ENCODE assay signal across 10 cellular contexts in genomic region chr5:68424799-68425537, GRCh38.
DNase-seq lines count a peak whose midpoint lies in the region; ATAC-seq, FAIRE-seq and TF ChIP-seq lines count a peak whose summit lies in the region.
"Had no signal": no experiment of that assay in that cellular context is flagged by ENCODE, and none has a peak within 500 bp of the region (broad histone marks: within the 10 kb centered on the region; RNA-seq: fewer than 3 reads in every experiment).

No MANE protein-coding gene starts in this region.

- TF ChIP-seq EP300 in tibial nerve (IDR thresholded peaks at IDR 0.05) = no peak

- TF ChIP-seq POLR2A in tibial nerve (IDR thresholded peaks at IDR 0.05) = no peak

- peak; percentile 37 for FAIRE-seq in astrocyte (lab: Jason Lieb, UNC)

- H3K4me3 Mint-ChIP-seq in astrocyte (ENCODE audit: unreplicated experiment) = no peak overlapping the region

- ATAC-seq in GM18508 (IDR thresholded peaks at IDR 0.05; ENCODE audit: insufficient read depth, unreplicated experiment) = peak; percentile 77
- ATAC-seq in GM21786 (IDR thresholded peaks at IDR 0.05; ENCODE audit: unreplicated experiment) = peak; percentile 83

- TF ChIP-seq CTCF in astrocyte (IDR thresholded peaks at IDR 0.05; ENCODE audit: insufficient read depth, low read depth, low read length) = no peak
- no peak for TF ChIP-seq CTCF in smooth muscle cell (IDR thresholded peaks at IDR 0.05; ENCODE audit: borderline replicate concordance, insufficient read depth, poor library complexity, severe bottlenecking)
- no peak for TF ChIP-seq CTCF in tibial nerve (IDR thresholded peaks at IDR 0.05)

- peak overlapping the region; percentile 23 for H3K27ac Mint-ChIP-seq in astrocyte (ENCODE audit: unreplicated experiment)

- H3K4me1 ChIP-seq in astrocyte (ENCODE audit: insufficient read depth, low read length) (no peaks in the 10 kb centered on the region), smooth muscle cell (ENCODE audit: low read depth) (peaks cover 7% of the 10 kb centered on the region), tibial nerve (peaks cover 0 to 10% (median 4%) of the 10 kb centered on the region in 4 donors)

- H3K27me3 ChIP-seq in astrocyte (ENCODE audit: insufficient read depth, low read length) (no peaks in the 10 kb centered on the region), smooth muscle cell (ENCODE audit: low read depth) (no peaks in the 10 kb centered on the region), tibial nerve (no peaks in the 10 kb centered on the region)
- H3K27me3 ChIP-seq: SJSA1 had no signal

- peaks cover 35% of the 10 kb centered on the region for H3K4me1 Mint-ChIP-seq in astrocyte (ENCODE audit: low read depth, unreplicated experiment)

- H3K27me3 Mint-ChIP-seq in astrocyte (ENCODE audit: low read depth, unreplicated experiment) = no peaks in the 10 kb centered on the region

- peak; percentile 69 for DNase-seq in astrocyte (ENCODE audit: low read depth)
- DNase-seq in smooth muscle cell (lab: John Stamatoyannopoulos, UW; ENCODE audit: unreplicated experiment) = no peak
- DNase-seq in tibial nerve (ENCODE audit: low spot score in 2 of 2) = no peak
- no peak for DNase-seq in cerebellum (ENCODE audit: low spot score)
- no peak for DNase-seq in activated CD8-positive, alpha-beta memory T cell treated with anti-CD3 and anti-CD28 coated beads for 24 hours
- DNase-seq: left cardiac atrium had no signal

- H4K20me1 ChIP-seq in astrocyte (ENCODE audit: insufficient read depth, low read length) = no peaks in the 10 kb centered on the region
- H4K20me1 ChIP-seq in smooth muscle cell (ENCODE audit: low read depth) = no peaks in the 10 kb centered on the region

- H2AFZ ChIP-seq in astrocyte (ENCODE audit: low read depth, low read length) (peak overlapping the region; percentile 1), smooth muscle cell (ENCODE audit: low read depth) (peak overlapping the region; percentile 0)

- H3K27ac ChIP-seq in KOPT-K1 (ENCODE audit: low read depth, low read length, poor library complexity, severe bottlenecking) (peak overlapping the region; percentile 66), astrocyte (ENCODE audit: low read depth, low read length) (no peak overlapping the region), smooth muscle cell (ENCODE audit: low read depth) (peak overlapping the region; percentile 85), tibial nerve (no peak overlapping the region)
- H3K27ac ChIP-seq: SJSA1 had no signal

- no peaks in the 10 kb centered on the region for H3K9me3 Mint-ChIP-seq in astrocyte (ENCODE audit: unreplicated experiment)

- 25% methylated on average over 6 of the region's 6 CpGs for WGBS in smooth muscle cell (ENCODE audit: low lambda C conversion rate)
- WGBS in tibial nerve, 2 donors = 74 to 78% methylated on average over 6 of the region's 6 CpGs

- H3K4me2 ChIP-seq in astrocyte (ENCODE audit: low read length) = peak overlapping the region; percentile 24
- H3K4me2 ChIP-seq in smooth muscle cell = peak overlapping the region; percentile 52

- H3K4me3 ChIP-seq in astrocyte (ENCODE audit: insufficient read depth, low read depth, low read length) (no peak overlapping the region), smooth muscle cell (no peak overlapping the region), tibial nerve (no peak overlapping the region)
- H3K4me3 ChIP-seq: SJSA1 had no signal

- H3K79me2 ChIP-seq in astrocyte (ENCODE audit: insufficient read depth, low read length) = no peaks in the 10 kb centered on the region
- no peaks in the 10 kb centered on the region for H3K79me2 ChIP-seq in smooth muscle cell (ENCODE audit: low read depth)

- H3K36me3 Mint-ChIP-seq in astrocyte (ENCODE audit: low read depth, unreplicated experiment) = peaks cover 2% of the 10 kb centered on the region

- H3K36me3 ChIP-seq in KOPT-K1 (ENCODE audit: insufficient read depth, low read length) = no peaks in the 10 kb centered on the region
- H3K36me3 ChIP-seq in astrocyte (ENCODE audit: insufficient read depth, low read length) = no peaks in the 10 kb centered on the region
- H3K36me3 ChIP-seq in smooth muscle cell (ENCODE audit: low read depth) = no peaks in the 10 kb centered on the region
- no peaks in the 10 kb centered on the region for H3K36me3 ChIP-seq in tibial nerve
- H3K36me3 ChIP-seq: SJSA1 had no signal

- H3K9me3 ChIP-seq in KOPT-K1 (ENCODE audit: insufficient read depth, low read length, poor library complexity, severe bottlenecking) = no peaks in the 10 kb centered on the region
- H3K9me3 ChIP-seq in astrocyte (ENCODE audit: insufficient read depth, low read depth, low read length) = no peaks in the 10 kb centered on the region
- H3K9me3 ChIP-seq in smooth muscle cell (replicated peaks; ENCODE audit: low read depth) = no peaks in the 10 kb centered on the region
- no peaks in the 10 kb centered on the region for H3K9me3 ChIP-seq in tibial nerve
- H3K9me3 ChIP-seq: SJSA1 had no signal

- H3F3A ChIP-seq in smooth muscle cell (ENCODE audit: low read depth) = peaks cover 18% of the 10 kb centered on the region

- H3K9ac ChIP-seq in astrocyte (ENCODE audit: low read length) (no peak overlapping the region), smooth muscle cell (ENCODE audit: low read depth) (peak overlapping the region; percentile 29)

Comparison
In these comparisons a context has a peak if more than half of its experiments do, and no peak if none do; other contexts are left out.
1. H3K27ac ChIP-seq: peak in KOPT-K1 (single experiment) and smooth muscle cell (single experiment); none in astrocyte (single experiment) and tibial nerve (0 of 4).